8 cellular contexts compared by ENCODE assay signal in genomic region chr15:55742927-55743614, GRCh38. TPM values are rescaled to one million over a fixed set of nuclear protein-coding genes. Genes with fewer than 3 reads are reported as not detected.
DNase-seq lines count a peak whose midpoint lies in the region; ATAC-seq and TF ChIP-seq lines count a peak whose summit lies in the region.

PRTG (minus strand) TSS chr15:55743152; CDS start chr15:55742931, 221 bp downstream.

- H3K9me3 Mint-ChIP-seq in Caco-2 (ENCODE audit: unreplicated experiment) (no peaks in the 10 kb centered on the region), WTC11 (no peaks in the 10 kb centered on the region), nephron progenitor cell (no peaks in the 10 kb centered on the region)

- H3K4me3 Mint-ChIP-seq in Caco-2 (ENCODE audit: unreplicated experiment) (no peak within 1 kb of the TSS), WTC11 (peak within 1 kb of the TSS; percentile 70), nephron progenitor cell (peak within 1 kb of the TSS; percentile 86)

- peaks cover 43% of the 10 kb centered on the region for H3K4me1 ChIP-seq in Caco-2

- no peaks in the 10 kb centered on the region for H3K27me3 ChIP-seq in Caco-2 (replicated peaks; ENCODE audit: control insufficient read depth, insufficient read depth, low read length)

- TF ChIP-seq CTCF in Caco-2 (IDR thresholded peaks at IDR 0.05; ENCODE audit: insufficient read depth in 1 of 2, low read depth in 1 of 2, low read length in 1 of 2, severe bottlenecking in 1 of 2, unreplicated experiment in 1 of 2) (no peak), WTC11 (IDR thresholded peaks at IDR 0.05) (no peak), fibroblast of villous mesenchyme (IDR thresholded peaks at IDR 0.05; ENCODE audit: insufficient read depth, low read depth, low read length) (no peak), nephron progenitor cell (IDR thresholded peaks at IDR 0.05) (no peak)

- H3K4me1 Mint-ChIP-seq in Caco-2 (ENCODE audit: low read depth, unreplicated experiment) (peaks cover 7% of the 10 kb centered on the region), WTC11 (peaks cover 4% of the 10 kb centered on the region), nephron progenitor cell (peaks cover 18% of the 10 kb centered on the region)

- peak; percentile 91 to 92 for DNase-seq in Caco-2
- DNase-seq in WTC11 (ENCODE audit: low spot score), result peak; percentile 77
- DNase-seq in fibroblast of villous mesenchyme (ENCODE audit: low read depth), result peak; percentile 87
- DNase-seq in nephron progenitor cell, result peak; percentile 92
- no peak for DNase-seq in NCI-H1694 treated with DMSO at 0.1 percent for 48 hours (lab: John Stamatoyannopoulos, UW)
- DNase-seq in NCI-H446 treated with DMSO at 0.1 percent for 48 hours (lab: John Stamatoyannopoulos, UW), result no peak

- POLR2A ChIA-PET in Caco-2 (lab: Charles Lee) (no interaction called here), WTC11 (lab: Charles Lee) (no interaction called here)

- H3K36me3 ChIP-seq in Caco-2 (ENCODE audit: control insufficient read depth, insufficient read depth, low read length), result no peaks in the 10 kb centered on the region; the same call in 1 of the 2 replicates

- intact Hi-C loops in Caco-2 (cut with micrococcal nuclease; ENCODE audit: unreplicated experiment), result loop anchor here (2.0 to 5.0 kb wide), 2 partner anchors 54 to 94 kb away; no protein-coding TSS in a partner anchor

- H3K36me3 Mint-ChIP-seq in Caco-2 (ENCODE audit: insufficient read depth, unreplicated experiment) (peaks cover 5% of the 10 kb centered on the region), WTC11 (no peaks in the 10 kb centered on the region), nephron progenitor cell (ENCODE audit: low read depth) (no peaks in the 10 kb centered on the region)

- ATAC-seq in HG03442 (IDR thresholded peaks at IDR 0.05; ENCODE audit: unreplicated experiment) (peak; percentile 39), WTC11 (peak; percentile 71), HG03095 (IDR thresholded peaks at IDR 0.05; ENCODE audit: unreplicated experiment) (no peak)

- H3K27ac Mint-ChIP-seq in Caco-2 (ENCODE audit: unreplicated experiment) (peak within 1 kb of the TSS; percentile 20), WTC11 (no peak within 1 kb of the TSS), nephron progenitor cell (peak within 1 kb of the TSS; percentile 97)

- no peaks in the 10 kb centered on the region for H3K27me3 Mint-ChIP-seq in Caco-2 (ENCODE audit: insufficient read depth, unreplicated experiment)
- H3K27me3 Mint-ChIP-seq in WTC11 (ENCODE audit: low read depth), result peaks cover 48% of the 10 kb centered on the region
- no peaks in the 10 kb centered on the region for H3K27me3 Mint-ChIP-seq in nephron progenitor cell (ENCODE audit: low read depth, poor library complexity)

- H3K4me3 ChIP-seq in Caco-2 (ENCODE audit: low read depth, low read length), result peak within 1 kb of the TSS; percentile 90
- peak within 1 kb of the TSS; percentile 66 for H3K4me3 ChIP-seq in fibroblast of villous mesenchyme (ENCODE audit: low read depth, low read length)

- CTCF ChIA-PET in Caco-2 (lab: Charles Lee) (no interaction called here), WTC11 (lab: Charles Lee) (no interaction called here)

- no TSS peak for BruUV-seq in Caco-2 (replicated peaks; lab: Mats Ljungman, UMichigan)

- H3K9me3 ChIP-seq in Caco-2, result no peaks in the 10 kb centered on the region

TF ChIP-seq in WTC11, 78 proteins besides CTCF, POLR2A, EP300 and RAD21:
- TF ChIP-seq JUN (CRISPR knock-in tag; IDR thresholded peaks at IDR 0.05) (0 out of 2 replicates have a peak, but pooled peaks have one; percentile 30), AR (CRISPR knock-in tag; IDR thresholded peaks at IDR 0.05) (no peak), ZNF512 (CRISPR knock-in tag; IDR thresholded peaks at IDR 0.05; ENCODE audit: borderline replicate concordance) (no peak), SP1 (CRISPR knock-in tag; conservative IDR thresholded peaks at IDR 0.05) (0 out of 2 replicates have a peak, but pooled peaks have one; percentile 14), GABPB1 (CRISPR knock-in tag; IDR thresholded peaks at IDR 0.05) (peak; percentile 51), MYBL2 (CRISPR knock-in tag; IDR thresholded peaks at IDR 0.05) (0 out of 2 replicates have a peak, but pooled peaks have one; percentile 36)
TF ChIP-seq in WTC11: peak in this region for 4.

RNA-seq across cellular contexts. Expression of gene PRTG, which starts in this region (rescaled TPM):
- total RNA-seq in Caco-2 (2022), result 39.1 and 40.2 TPM in 2 replicates
- 3.6 to 6.1 TPM (median 6.0 TPM) in 3 replicates for total RNA-seq in WTC11 (2021)
- 6.4 and 6.9 TPM in 2 replicates for total RNA-seq in fibroblast of villous mesenchyme

Comparison
In these comparisons a context has a peak if more than half of its experiments do, and no peak if none do; other contexts are left out.
1. DNase-seq: peak in Caco-2 (2 of 2), WTC11 (single experiment), fibroblast of villous mesenchyme (single experiment) and nephron progenitor cell (single experiment); none in NCI-H1694 treated with DMSO at 0.1 percent for 48 hours (single experiment) and NCI-H446 treated with DMSO at 0.1 percent for 48 hours (single experiment).